Comparison of ENCODE assay signal across 25 cellular contexts in genomic region chr10:92177546-92177945, GRCh38.
"Had no signal": no experiment of that assay in that cellular context is flagged by ENCODE, and none has a peak within 500 bp of the region (broad histone marks: within the 10 kb centered on the region; RNA-seq: fewer than 3 reads in every experiment).

No MANE protein-coding gene starts in this region.

- ATAC-seq: activated CD8-positive, alpha-beta memory T cell treated with anti-CD3 and anti-CD28 coated beads, Interleukin-2, amount 10 ng/mL, durations not matched to agents 7 days and 5 days; body of pancreas; T-helper 17 cell; WTC11 had no signal

- H3K4me3 Mint-ChIP-seq: activated CD8-positive, alpha-beta memory T cell treated with anti-CD3 and anti-CD28 coated beads, Interleukin-2, amount 10 ng/mL, durations not matched to agents 7 days and 5 days; activated naive CD4-positive, alpha-beta T cell treated with anti-CD3 and anti-CD28 coated beads, Interleukin-2, amount 50 U/mL, for 24 hours; activated T-cell treated with anti-CD3 and anti-CD28 coated beads, Interleukin-2, amount 50 U/mL, for 24 hours; activated T-helper 1 cell treated with anti-CD3 and anti-CD28 coated beads, Interleukin-12 subunit alpha, Interleukin-12 subunit beta, Interleukin-2, Interleukin-4 antibody, amounts not matched to agents 30 ng/mL and 10 ng/mL and 1 ng/mL, durations not matched to agents 14 hours and 24 hours and 36 hours; T-helper 17 cell; WTC11 had no signal

- H3K36me3 Mint-ChIP-seq: WTC11 had no signal

- H3K4me1 ChIP-seq: ascending aorta had no signal

- H3K27me3 Mint-ChIP-seq: activated CD8-positive, alpha-beta memory T cell treated with anti-CD3 and anti-CD28 coated beads, Interleukin-2, amount 10 ng/mL, durations not matched to agents 7 days and 5 days; activated naive CD4-positive, alpha-beta T cell treated with anti-CD3 and anti-CD28 coated beads, Interleukin-2, amount 50 U/mL, for 24 hours; activated T-cell treated with anti-CD3 and anti-CD28 coated beads, Interleukin-2, amount 50 U/mL, for 24 hours; T-helper 17 cell had no signal

- H3K27me3 ChIP-seq: ascending aorta, body of pancreas had no signal

- H3K27ac ChIP-seq: body of pancreas had no signal

- H3K9me3 ChIP-seq: ascending aorta, body of pancreas had no signal

- H3K9me3 Mint-ChIP-seq: activated naive CD4-positive, alpha-beta T cell treated with anti-CD3 and anti-CD28 coated beads, Interleukin-2, amount 50 U/mL, for 24 hours; activated T-cell treated with anti-CD3 and anti-CD28 coated beads, Interleukin-2, amount 50 U/mL, for 24 hours; activated T-helper 1 cell treated with anti-CD3 and anti-CD28 coated beads, Interleukin-12 subunit alpha, Interleukin-12 subunit beta, Interleukin-2, Interleukin-4 antibody, amounts not matched to agents 30 ng/mL and 10 ng/mL and 1 ng/mL, durations not matched to agents 14 hours and 24 hours and 36 hours had no signal

- H3K4me3 ChIP-seq: ascending aorta, body of pancreas had no signal

- H3K27ac Mint-ChIP-seq: activated CD8-positive, alpha-beta memory T cell treated with anti-CD3 and anti-CD28 coated beads, Interleukin-2, amount 10 ng/mL, durations not matched to agents 7 days and 5 days; activated naive CD4-positive, alpha-beta T cell treated with anti-CD3 and anti-CD28 coated beads, Interleukin-2, amount 50 U/mL, for 24 hours; activated T-cell treated with anti-CD3 and anti-CD28 coated beads, Interleukin-2, amount 50 U/mL, for 24 hours; activated T-helper 1 cell treated with anti-CD3 and anti-CD28 coated beads, Interleukin-12 subunit alpha, Interleukin-12 subunit beta, Interleukin-2, Interleukin-4 antibody, amounts not matched to agents 30 ng/mL and 10 ng/mL and 1 ng/mL, durations not matched to agents 14 hours and 24 hours and 36 hours; WTC11 had no signal

- H3K36me3 ChIP-seq: ascending aorta had no signal

- DNase-seq: activated CD4-positive, alpha-beta T cell treated with anti-CD3 and anti-CD28 coated beads for 48 hours; activated CD4-positive, alpha-beta T cell treated with anti-CD3 and anti-CD28 coated beads, Interleukin-2, amount 50 U/mL, for 4 hours; activated CD4-positive, CD25-positive, alpha-beta regulatory T cell treated with anti-CD3 and anti-CD28 coated beads, Interleukin-2, amount 50 U/mL, for 72 hours; activated CD8-positive, alpha-beta memory T cell treated with anti-CD3 and anti-CD28 coated beads, Interleukin-2, amount 10 ng/mL, durations not matched to agents 7 days and 5 days; activated effector memory CD4-positive, alpha-beta T cell treated with Interleukin-2 at 50 U/mL for 16 hours; activated naive CD4-positive, alpha-beta T cell; activated T-cell treated with anti-CD3 and anti-CD28 coated beads, Interleukin-2, amount 50 U/mL, for 24 hours; amniotic stem cell; body of pancreas; central memory CD4-positive, alpha-beta T cell; MM.1S; NCI-H1105; NCI-H1436; NCI-H1694 treated with DMSO at 0.1 percent for 48 hours; NCI-H2029 treated with DMSO at 0.1 percent for 48 hours; NCI-H446; NCI-H524 treated with DMSO at 0.1 percent for 48 hours; NCI-H748 treated with DMSO at 0.1 percent for 48 hours; SIG-M5; T-helper 17 cell; T-helper 9 cell had no signal
